30 cellular contexts compared by ENCODE assay signal in the genomic region with DNA sequence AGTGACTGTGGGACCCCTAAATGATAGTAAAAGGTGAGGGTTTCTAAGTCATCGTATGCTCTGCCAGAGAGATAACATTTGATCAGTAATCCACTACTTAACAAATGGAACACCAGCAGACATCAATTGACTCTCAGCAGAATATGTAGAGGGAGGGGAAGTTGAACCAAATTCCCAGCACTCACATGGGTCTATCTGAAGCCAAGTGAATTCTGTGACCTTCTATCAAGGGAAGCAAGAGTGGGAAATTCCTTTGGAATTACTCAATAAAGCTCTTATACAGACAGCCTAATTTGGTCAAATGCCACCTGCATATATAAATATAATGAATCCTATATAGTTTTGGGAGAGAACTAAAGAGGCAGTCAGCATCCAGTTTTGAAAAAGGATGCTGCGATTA. TPM values are rescaled to one million over a fixed set of nuclear protein-coding genes. Genes with fewer than 3 reads are reported as not detected.
"Had no signal": no experiment of that assay in that cellular context is flagged by ENCODE, and none has a peak within 500 bp of the region (broad histone marks: within the 10 kb centered on the region; RNA-seq: fewer than 3 reads in every experiment).

No MANE protein-coding gene starts in this region.

- H3K4me1 ChIP-seq: esophagus squamous epithelium, left lung, prostate gland, sigmoid colon, vagina had no signal

- H3K27me3 ChIP-seq: esophagus squamous epithelium, heart right ventricle, left lung, sigmoid colon, stomach, thyroid gland, vagina had no signal

- H3K9me3 ChIP-seq: esophagus squamous epithelium, heart right ventricle, left lung, prostate gland, sigmoid colon, stomach, thyroid gland, vagina had no signal

- H3K36me3 ChIP-seq: esophagus squamous epithelium, heart right ventricle, left lung, prostate gland, sigmoid colon, stomach, thyroid gland, vagina had no signal

- H3K27ac ChIP-seq: esophagus squamous epithelium, heart right ventricle, left lung, prostate gland, sigmoid colon, stomach, thyroid gland, vagina had no signal

- DNase-seq: effector CD8-positive, alpha-beta T cell; erythroblast; esophagus squamous epithelium; foreskin melanocyte; glutamatergic neuron; heart right ventricle; hippocampal formation; left cardiac atrium; left lung; naive thymus-derived CD8-positive, alpha-beta T cell; nephron progenitor cell; nucleus accumbens; right cardiac atrium; sigmoid colon; stimulated activated CD4-positive, alpha-beta T cell treated with anti-CD3 and anti-CD28 coated beads, Interleukin-2, amount 100 ng/mL, for 24 hours; stimulated activated CD4-positive, alpha-beta T cell treated with anti-CD3 and anti-CD28 coated beads, Interleukin-4, amount 100 ng/mL, for 24 hours; stimulated activated naive CD4-positive, alpha-beta T cell treated with Interleukin-2 at 50 U/mL for 16 hours; stomach; thyroid gland; trophoblast cell had no signal

- H3K4me3 ChIP-seq: esophagus squamous epithelium, heart right ventricle, left lung, prostate gland, sigmoid colon, stomach, thyroid gland, vagina had no signal

- ATAC-seq: heart right ventricle; left cardiac atrium; left lung; naive thymus-derived CD8-positive, alpha-beta T cell; right cardiac atrium; stimulated activated effector memory CD8-positive, alpha-beta T cell treated with anti-CD3 and anti-CD28 coated beads, Interleukin-12 subunit alpha, Interleukin-12 subunit beta, amount 100 ng/mL, for 72 hours had no signal

RNA-seq across cellular contexts. Expression of a gene that starts 15.8 kb away (rescaled TPM):
- total RNA-seq: lower leg skin; lung microvascular endothelial cell; mesenteric fat pad; myocyte; naive thymus-derived CD8-positive, alpha-beta T cell; osteocyte; subcutaneous adipose tissue; ureter had no signal
